In genomic region chr17:82103588-82104451, GRCh38 we compare ENCODE assay signal across 9 cellular contexts. TPM values are rescaled to one million over a fixed set of nuclear protein-coding genes. Genes with fewer than 3 reads are reported as not detected.
A peak's percentile ranks its signal among the peaks of the same experiment; 100 is the strongest.
DNase-seq lines count a peak whose midpoint lies in the region; ATAC-seq and TF ChIP-seq lines count a peak whose summit lies in the region.
"Had no signal": no experiment of that assay in that cellular context is flagged by ENCODE, and none has a peak within 500 bp of the region (broad histone marks: within the 10 kb centered on the region; RNA-seq: fewer than 3 reads in every experiment).

No MANE protein-coding gene starts in this region.

- 34% methylated on average over 24 of the region's 24 CpGs for WGBS in HUES64

- TF ChIP-seq POLR2A in breast epithelium (IDR thresholded peaks at IDR 0.05) = no peak

- H3K9me3 Mint-ChIP-seq in stimulated activated naive B cell treated with anti-CD40 and anti-IgM and Interleukin-4, amounts not matched to agents 10 μg/mL and 1 μg/mL and 100 μg/mL, for 72 hours = no peaks in the 10 kb centered on the region
- H3K9me3 Mint-ChIP-seq: effector memory CD8-positive, alpha-beta T cell had no signal

- intact Hi-C loops in breast epithelium (cut with DNase I; ENCODE audit: low total_unique reads) = loop anchor here (1.0 kb wide), 1 partner anchor 30 kb away; no protein-coding TSS in a partner anchor

- ATAC-seq in stimulated activated naive B cell treated with anti-CD40 and anti-IgM and Interleukin-4, amounts not matched to agents 10 μg/mL and 1 μg/mL and 100 μg/mL, for 72 hours (replicated peaks) = no peak
- ATAC-seq in GM19467 (IDR thresholded peaks at IDR 0.05; ENCODE audit: unreplicated experiment) (no peak), HG03039 (IDR thresholded peaks at IDR 0.05; ENCODE audit: unreplicated experiment) (no peak)
- ATAC-seq: effector memory CD8-positive, alpha-beta T cell had no signal

- H3K27me3 ChIP-seq in HUES64 (ENCODE audit: insufficient read depth, low read length) (no peaks in the 10 kb centered on the region), breast epithelium (no peaks in the 10 kb centered on the region), layer of hippocampus (ENCODE audit: control insufficient read depth, insufficient read depth, low read length) (no peaks in the 10 kb centered on the region)

- peak overlapping the region; percentile 90 for H3K27ac ChIP-seq in HUES64 (ENCODE audit: low read depth, low read length)
- peak overlapping the region; percentile 95 to 97 for H3K27ac ChIP-seq in breast epithelium
- H3K27ac ChIP-seq in layer of hippocampus (ENCODE audit: low read depth, low read length) = peak overlapping the region; percentile 82

- peak; percentile 84 to 94 for DNase-seq in breast epithelium (ENCODE audit: low spot score in 2 of 2)
- no peak for DNase-seq in stimulated activated naive B cell treated with anti-CD40 and anti-IgM and Interleukin-4, amounts not matched to agents 10 μg/mL and 1 μg/mL and 100 μg/mL, for 72 hours
- DNase-seq in GM03348 (ENCODE audit: low spot score) = no peak
- DNase-seq in dedifferentiated amniotic fluid mesenchymal stem cell (ENCODE audit: extremely low spot score) = no peak
- DNase-seq: effector memory CD8-positive, alpha-beta T cell had no signal

- H3K4me1 Mint-ChIP-seq in stimulated activated naive B cell treated with anti-CD40 and anti-IgM and Interleukin-4, amounts not matched to agents 10 μg/mL and 1 μg/mL and 100 μg/mL, for 72 hours = peaks cover 25 to 67% of the 10 kb centered on the region in 2 donors

- H3K36me3 Mint-ChIP-seq in stimulated activated naive B cell treated with anti-CD40 and anti-IgM and Interleukin-4, amounts not matched to agents 10 μg/mL and 1 μg/mL and 100 μg/mL, for 72 hours = peaks cover 9 to 10% of the 10 kb centered on the region in 2 donors

- H3K36me3 ChIP-seq in HUES64 (ENCODE audit: insufficient read depth, low read length) = no peaks in the 10 kb centered on the region
- no peaks in the 10 kb centered on the region for H3K36me3 ChIP-seq in breast epithelium

- H3K27ac Mint-ChIP-seq in stimulated activated naive B cell treated with anti-CD40 and anti-IgM and Interleukin-4, amounts not matched to agents 10 μg/mL and 1 μg/mL and 100 μg/mL, for 72 hours = peak overlapping the region; percentile 33

- H3K4me3 ChIP-seq in HUES64 (ENCODE audit: low read length) (no peak overlapping the region), breast epithelium (peak overlapping the region in 1 of 3 donors; percentile 23)

- TF ChIP-seq CTCF in breast epithelium (IDR thresholded peaks at IDR 0.05) = no peak

- 0 out of 2 replicates have a peak overlapping the region, but pooled peaks have one; percentile 26 for H3K9ac ChIP-seq in HUES64 (ENCODE audit: low read depth, low read length)

- H3K4me3 Mint-ChIP-seq in stimulated activated naive B cell treated with anti-CD40 and anti-IgM and Interleukin-4, amounts not matched to agents 10 μg/mL and 1 μg/mL and 100 μg/mL, for 72 hours = no peak overlapping the region

- H3K27me3 Mint-ChIP-seq in stimulated activated naive B cell treated with anti-CD40 and anti-IgM and Interleukin-4, amounts not matched to agents 10 μg/mL and 1 μg/mL and 100 μg/mL, for 72 hours = no peaks in the 10 kb centered on the region
- H3K27me3 Mint-ChIP-seq: effector memory CD8-positive, alpha-beta T cell had no signal

- H3K4me1 ChIP-seq in HUES64 (ENCODE audit: insufficient read depth, low read length) (peaks cover 31% of the 10 kb centered on the region), breast epithelium (peaks cover 43 to 64% of the 10 kb centered on the region in 2 donors)

- no peaks in the 10 kb centered on the region for H3K9me3 ChIP-seq in HUES64 (ENCODE audit: insufficient read depth, low read depth, low read length)
- H3K9me3 ChIP-seq in breast epithelium = no peaks in the 10 kb centered on the region

RNA-seq across cellular contexts. Expression of gene FASN, which starts 5.8 kb away (rescaled TPM):
- 352 TPM for polyA plus RNA-seq in HUES64 (2013, experiment 1 of 2)
- polyA plus RNA-seq in HUES64 (2013, experiment 2 of 2) = 368 TPM
- total RNA-seq in breast epithelium = 100 to 1,000 TPM in 1 of 3 donors, 10 to 100 TPM in 2; 95.4 to 590 (median 98.6) TPM

RNA-seq across cellular contexts. Expression of gene DUS1L, which starts 38.2 kb away (rescaled TPM):
- 60.5 TPM for polyA plus RNA-seq in HUES64 (2013, experiment 1 of 2)
- polyA plus RNA-seq in HUES64 (2013, experiment 2 of 2) = 61.0 TPM
- 10 to 100 TPM; 55.0 to 96.4 (median 82.0) TPM for total RNA-seq in breast epithelium

RNA-seq across cellular contexts. Expression of gene GPS1, which starts 52.1 kb away (rescaled TPM):
- polyA plus RNA-seq in HUES64 (2013, experiment 1 of 2) = 119 TPM
- polyA plus RNA-seq in HUES64 (2013, experiment 2 of 2) = 107 TPM
- 10 to 100 TPM; 68.8 to 95.4 (median 94.4) TPM for total RNA-seq in breast epithelium

RNA-seq across cellular contexts. Expression of gene RFNG, which starts 52.2 kb away (rescaled TPM):
- polyA plus RNA-seq in HUES64 (2013, experiment 1 of 2) = 21.6 TPM
- polyA plus RNA-seq in HUES64 (2013, experiment 2 of 2) = 23.0 TPM
- total RNA-seq in breast epithelium = 10 to 100 TPM; 30.5 to 49.4 (median 31.8) TPM

Comparison
In these comparisons a context has a peak if more than half of its experiments do, and no peak if none do; other contexts are left out.
1. DNase-seq: peak in breast epithelium (2 of 2); none in stimulated activated naive B cell treated with anti-CD40 and anti-IgM and Interleukin-4, amounts not matched to agents 10 μg/mL and 1 μg/mL and 100 μg/mL, for 72 hours (single experiment), GM03348 (single experiment) and dedifferentiated amniotic fluid mesenchymal stem cell (single experiment).
2. Peak in every context shown above with its lines, with median percentiles within 50 percentile points of each other: H3K27ac ChIP-seq.